11 cellular contexts compared by ENCODE assay signal in genomic region chr6:143611580-143611979, GRCh38.
DNase-seq lines count a peak whose midpoint lies in the region; ATAC-seq lines count a peak whose summit lies in the region.
"Had no signal": no experiment of that assay in that cellular context is flagged by ENCODE, and none has a peak within 500 bp of the region (broad histone marks: within the 10 kb centered on the region; RNA-seq: fewer than 3 reads in every experiment).

No MANE protein-coding gene starts in this region.

- CTCF ChIA-PET in activated CD4-positive, alpha-beta memory T cell treated with anti-CD3 and anti-CD28 coated beads for 36 hours (lab: Charles Lee), result no interaction called here
- CTCF ChIA-PET in activated CD4-positive, alpha-beta memory T cell treated with anti-CD3 and anti-CD28 coated beads, Interleukin-2, amount 10 ng/mL, durations not matched to agents 7 days and 5 days (lab: Charles Lee), result interaction anchor here (0.9 kb wide), 1 partner anchor 36 kb away, joined by 3 read pairs; no protein-coding TSS in a partner anchor

- intact Hi-C loops in activated CD4-positive, alpha-beta memory T cell treated with anti-CD3 and anti-CD28 coated beads for 36 hours (cut with micrococcal nuclease), result loop anchor here (2.0 kb wide), 1 partner anchor 195 kb away; no protein-coding TSS in a partner anchor

- H3K36me3 Mint-ChIP-seq in activated CD4-positive, alpha-beta memory T cell treated with anti-CD3 and anti-CD28 coated beads for 36 hours, result no peaks in the 10 kb centered on the region
- H3K36me3 Mint-ChIP-seq in activated CD4-positive, alpha-beta memory T cell treated with anti-CD3 and anti-CD28 coated beads, Interleukin-2, amount 10 ng/mL, durations not matched to agents 7 days and 5 days (ENCODE audit: low read depth), result peaks cover 7% of the 10 kb centered on the region
- H3K36me3 Mint-ChIP-seq in activated T-helper 17 cell treated with anti-CD3 and anti-CD28 coated beads, Interleukin-2, amount 50 U/mL, for 72 hours (ENCODE audit: low read depth), result no peaks in the 10 kb centered on the region
- no peaks in the 10 kb centered on the region for H3K36me3 Mint-ChIP-seq in stimulated activated effector memory CD8-positive, alpha-beta T cell treated with anti-CD3 and anti-CD28 coated beads, Interleukin-12 subunit alpha, Interleukin-12 subunit beta, amount 100 ng/mL, for 72 hours

- POLR2A ChIA-PET in activated CD4-positive, alpha-beta memory T cell treated with anti-CD3 and anti-CD28 coated beads for 36 hours (lab: Charles Lee), result no interaction called here
- POLR2A ChIA-PET in activated CD4-positive, alpha-beta memory T cell treated with anti-CD3 and anti-CD28 coated beads, Interleukin-2, amount 10 ng/mL, durations not matched to agents 7 days and 5 days (lab: Charles Lee), result no interaction called here

- DNase-seq in activated CD4-positive, alpha-beta memory T cell treated with anti-CD3 and anti-CD28 coated beads for 36 hours, result peak; percentile 42
- DNase-seq in activated CD4-positive, alpha-beta memory T cell treated with anti-CD3 and anti-CD28 coated beads, Interleukin-2, amount 10 ng/mL, durations not matched to agents 7 days and 5 days, result no peak
- peak; percentile 8 for DNase-seq in stimulated activated CD4-positive, alpha-beta T cell treated with anti-CD3 and anti-CD28 coated beads, Interleukin-1b, Interleukin-23, amount 100 ng/mL, for 48 hours
- no peak for DNase-seq in stimulated activated CD4-positive, alpha-beta T cell treated with anti-CD3 and anti-CD28 coated beads, Interleukin-4, amount 100 ng/mL, for 1 hour
- DNase-seq in stimulated activated effector memory CD8-positive, alpha-beta T cell treated with anti-CD3 and anti-CD28 coated beads, Interleukin-12 subunit alpha, Interleukin-12 subunit beta, amount 100 ng/mL, for 72 hours (ENCODE audit: low spot score in 2 of 2), result no peak
- DNase-seq: ACHN; Calu3; CD4-positive, CD25-positive, alpha-beta regulatory T cell; DMS 273 treated with DMSO at 0.1 percent for 48 hours had no signal

- no peaks in the 10 kb centered on the region for H3K9me3 Mint-ChIP-seq in activated CD4-positive, alpha-beta memory T cell treated with anti-CD3 and anti-CD28 coated beads for 36 hours
- no peaks in the 10 kb centered on the region for H3K9me3 Mint-ChIP-seq in activated CD4-positive, alpha-beta memory T cell treated with anti-CD3 and anti-CD28 coated beads, Interleukin-2, amount 10 ng/mL, durations not matched to agents 7 days and 5 days
- no peaks in the 10 kb centered on the region for H3K9me3 Mint-ChIP-seq in activated T-helper 17 cell treated with anti-CD3 and anti-CD28 coated beads, Interleukin-2, amount 50 U/mL, for 72 hours
- no peaks in the 10 kb centered on the region for H3K9me3 Mint-ChIP-seq in stimulated activated effector memory CD8-positive, alpha-beta T cell treated with anti-CD3 and anti-CD28 coated beads, Interleukin-12 subunit alpha, Interleukin-12 subunit beta, amount 100 ng/mL, for 72 hours

- H3K27ac Mint-ChIP-seq in activated CD4-positive, alpha-beta memory T cell treated with anti-CD3 and anti-CD28 coated beads for 36 hours, result no peak overlapping the region
- H3K27ac Mint-ChIP-seq in activated CD4-positive, alpha-beta memory T cell treated with anti-CD3 and anti-CD28 coated beads, Interleukin-2, amount 10 ng/mL, durations not matched to agents 7 days and 5 days, result no peak overlapping the region
- H3K27ac Mint-ChIP-seq in activated T-helper 17 cell treated with anti-CD3 and anti-CD28 coated beads, Interleukin-2, amount 50 U/mL, for 72 hours, result no peak overlapping the region
- H3K27ac Mint-ChIP-seq in stimulated activated effector memory CD8-positive, alpha-beta T cell treated with anti-CD3 and anti-CD28 coated beads, Interleukin-12 subunit alpha, Interleukin-12 subunit beta, amount 100 ng/mL, for 72 hours, result no peak overlapping the region

- H3K4me3 Mint-ChIP-seq in activated CD4-positive, alpha-beta memory T cell treated with anti-CD3 and anti-CD28 coated beads for 36 hours, result no peak overlapping the region
- H3K4me3 Mint-ChIP-seq in activated CD4-positive, alpha-beta memory T cell treated with anti-CD3 and anti-CD28 coated beads, Interleukin-2, amount 10 ng/mL, durations not matched to agents 7 days and 5 days, result no peak overlapping the region
- no peak overlapping the region for H3K4me3 Mint-ChIP-seq in activated T-helper 17 cell treated with anti-CD3 and anti-CD28 coated beads, Interleukin-2, amount 50 U/mL, for 72 hours
- H3K4me3 Mint-ChIP-seq in stimulated activated effector memory CD8-positive, alpha-beta T cell treated with anti-CD3 and anti-CD28 coated beads, Interleukin-12 subunit alpha, Interleukin-12 subunit beta, amount 100 ng/mL, for 72 hours, result no peak overlapping the region

- no peaks in the 10 kb centered on the region for H3K27me3 Mint-ChIP-seq in activated CD4-positive, alpha-beta memory T cell treated with anti-CD3 and anti-CD28 coated beads for 36 hours
- H3K27me3 Mint-ChIP-seq in activated CD4-positive, alpha-beta memory T cell treated with anti-CD3 and anti-CD28 coated beads, Interleukin-2, amount 10 ng/mL, durations not matched to agents 7 days and 5 days, result no peaks in the 10 kb centered on the region
- no peaks in the 10 kb centered on the region for H3K27me3 Mint-ChIP-seq in activated T-helper 17 cell treated with anti-CD3 and anti-CD28 coated beads, Interleukin-2, amount 50 U/mL, for 72 hours
- H3K27me3 Mint-ChIP-seq: CD4-positive, CD25-positive, alpha-beta regulatory T cell had no signal

- peaks cover 59% of the 10 kb centered on the region for H3K4me1 Mint-ChIP-seq in activated CD4-positive, alpha-beta memory T cell treated with anti-CD3 and anti-CD28 coated beads for 36 hours (ENCODE audit: low read depth)
- peaks cover 27% of the 10 kb centered on the region for H3K4me1 Mint-ChIP-seq in activated CD4-positive, alpha-beta memory T cell treated with anti-CD3 and anti-CD28 coated beads, Interleukin-2, amount 10 ng/mL, durations not matched to agents 7 days and 5 days
- H3K4me1 Mint-ChIP-seq in activated T-helper 17 cell treated with anti-CD3 and anti-CD28 coated beads, Interleukin-2, amount 50 U/mL, for 72 hours, result peaks cover 26% of the 10 kb centered on the region
- H3K4me1 Mint-ChIP-seq in stimulated activated effector memory CD8-positive, alpha-beta T cell treated with anti-CD3 and anti-CD28 coated beads, Interleukin-12 subunit alpha, Interleukin-12 subunit beta, amount 100 ng/mL, for 72 hours, result peaks cover 25% of the 10 kb centered on the region

- peak; percentile 78 for ATAC-seq in activated T-helper 17 cell treated with anti-CD3 and anti-CD28 coated beads, Interleukin-2, amount 50 U/mL, for 72 hours (replicated peaks)
- ATAC-seq in stimulated activated effector memory CD8-positive, alpha-beta T cell treated with anti-CD3 and anti-CD28 coated beads, Interleukin-12 subunit alpha, Interleukin-12 subunit beta, amount 100 ng/mL, for 72 hours, result peak; percentile 69
- no peak for ATAC-seq in HG03442 (IDR thresholded peaks at IDR 0.05; ENCODE audit: unreplicated experiment)

Comparison
In these comparisons a context has a peak if more than half of its experiments do, and no peak if none do; other contexts are left out.
1. DNase-seq: peak in activated CD4-positive, alpha-beta memory T cell treated with anti-CD3 and anti-CD28 coated beads for 36 hours (single experiment) and stimulated activated CD4-positive, alpha-beta T cell treated with anti-CD3 and anti-CD28 coated beads, Interleukin-1b, Interleukin-23, amount 100 ng/mL, for 48 hours (single experiment); none in activated CD4-positive, alpha-beta memory T cell treated with anti-CD3 and anti-CD28 coated beads, Interleukin-2, amount 10 ng/mL, durations not matched to agents 7 days and 5 days (single experiment), stimulated activated CD4-positive, alpha-beta T cell treated with anti-CD3 and anti-CD28 coated beads, Interleukin-4, amount 100 ng/mL, for 1 hour (single experiment) and stimulated activated effector memory CD8-positive, alpha-beta T cell treated with anti-CD3 and anti-CD28 coated beads, Interleukin-12 subunit alpha, Interleukin-12 subunit beta, amount 100 ng/mL, for 72 hours (0 of 2).